9 cellular contexts compared by ENCODE assay signal in genomic region chr3:39384665-39385000, GRCh38. TPM values are rescaled to one million over a fixed set of nuclear protein-coding genes. Genes with fewer than 3 reads are reported as not detected.
A peak's percentile ranks its signal among the peaks of the same experiment; 100 is the strongest.
DNase-seq lines count a peak whose midpoint lies in the region; ATAC-seq and TF ChIP-seq lines count a peak whose summit lies in the region.
"Had no signal": no experiment of that assay in that cellular context is flagged by ENCODE, and none has a peak within 500 bp of the region (broad histone marks: within the 10 kb centered on the region; RNA-seq: fewer than 3 reads in every experiment).

No MANE protein-coding gene starts in this region.

- H3K36me3 Mint-ChIP-seq in T-helper 17 cell (ENCODE audit: low read depth) (no peaks in the 10 kb centered on the region), glutamatergic neuron (ENCODE audit: unreplicated experiment) (no peaks in the 10 kb centered on the region)

- DNase-seq in GM23248 (no peak), T-helper 17 cell (no peak), glutamatergic neuron (no peak), gastrocnemius medialis (no peak), NCI-H1048 (lab: John Stamatoyannopoulos, UW) (no peak), NCI-H1417 (lab: John Stamatoyannopoulos, UW) (no peak), DMS153 (lab: John Stamatoyannopoulos, UW) (no peak)
- DNase-seq: NCI-H774 had no signal

- H3K4me1 ChIP-seq in GM23248 (ENCODE audit: insufficient read depth) (peaks cover 16% of the 10 kb centered on the region), gastrocnemius medialis (peaks cover 14 to 20% of the 10 kb centered on the region in 2 donors)

- intact Hi-C loops in gastrocnemius medialis (cut with DNase I; ENCODE audit: low total_unique reads), result loop anchor here (1.0 to 5.0 kb wide), 4 partner anchors 22 to 332 kb away; partner anchors contain the start of genes GORASP1, RPSA, SCN11A and TTC21A

- H3K27me3 Mint-ChIP-seq in T-helper 17 cell, result no peaks in the 10 kb centered on the region
- peaks cover 5% of the 10 kb centered on the region for H3K27me3 Mint-ChIP-seq in glutamatergic neuron (ENCODE audit: unreplicated experiment)

- TF ChIP-seq POLR2A in gastrocnemius medialis (IDR thresholded peaks at IDR 0.05), result no peak

- H3K27ac Mint-ChIP-seq in T-helper 17 cell (peak overlapping the region; percentile 98), glutamatergic neuron (ENCODE audit: unreplicated experiment) (peak overlapping the region; percentile 69)

- H3F3A ChIP-seq in GM23248 (ENCODE audit: insufficient read depth), result no peaks in the 10 kb centered on the region

- peak overlapping the region; percentile 93; the same call in 1 of the 2 replicates for H2AFZ ChIP-seq in GM23248

- H3K27ac ChIP-seq in GM23248 (0 out of 2 replicates have a peak overlapping the region, but pooled peaks have one; percentile 32), gastrocnemius medialis (peak overlapping the region; percentile 96 to 97 (median 96))

- peak overlapping the region; percentile 93 for H3K4me3 ChIP-seq in GM23248
- H3K4me3 ChIP-seq in gastrocnemius medialis, result peak overlapping the region; percentile 81 to 98 (median 90)

- peaks cover 3% of the 10 kb centered on the region for H3K9me3 Mint-ChIP-seq in glutamatergic neuron (ENCODE audit: unreplicated experiment)

- H3K4me3 Mint-ChIP-seq in T-helper 17 cell, result peak overlapping the region; percentile 99
- peak overlapping the region; percentile 79 for H3K4me3 Mint-ChIP-seq in glutamatergic neuron (ENCODE audit: unreplicated experiment)

- H3K79me2 ChIP-seq in GM23248 (ENCODE audit: insufficient read depth), result peaks cover 54% of the 10 kb centered on the region

- in situ Hi-C loops in GM23248 (cut with MboI), result no loop called here
- in situ Hi-C loops in gastrocnemius medialis (cut with MboI; ENCODE audit: low sequenced_read_pairs in 4 of 4), result loop anchor here in 1 of 4 donors (25.0 kb wide), 1 partner anchor 1078 kb away; the partner anchor contains the start of gene RPL14

- H3K36me3 ChIP-seq in GM23248 (ENCODE audit: low read depth) (no peaks in the 10 kb centered on the region), gastrocnemius medialis (no peaks in the 10 kb centered on the region)

- H4K20me1 ChIP-seq in GM23248 (ENCODE audit: insufficient read depth), result no peaks in the 10 kb centered on the region

- H3K9me3 ChIP-seq in GM23248 (ENCODE audit: low read depth), result no peaks in the 10 kb centered on the region
- H3K9me3 ChIP-seq in T-helper 17 cell (ENCODE audit: control insufficient read depth, low read length, poor library complexity, severe bottlenecking), result no peaks in the 10 kb centered on the region
- no peaks in the 10 kb centered on the region for H3K9me3 ChIP-seq in gastrocnemius medialis

- peaks cover 51% of the 10 kb centered on the region for H3K4me1 Mint-ChIP-seq in T-helper 17 cell
- H3K4me1 Mint-ChIP-seq in glutamatergic neuron (ENCODE audit: low read depth, unreplicated experiment), result peaks cover 7% of the 10 kb centered on the region

- TF ChIP-seq CTCF in glutamatergic neuron (IDR thresholded peaks at IDR 0.05; ENCODE audit: partially characterized antibody, unreplicated experiment) (no peak), gastrocnemius medialis (IDR thresholded peaks at IDR 0.05 in 4 of 5, conservative IDR thresholded peaks at IDR 0.05 in 1 of 5) (no peak)

- H3K27me3 ChIP-seq in GM23248 (replicated peaks; ENCODE audit: insufficient read depth) (no peaks in the 10 kb centered on the region), gastrocnemius medialis (no peaks in the 10 kb centered on the region)

- H3K4me2 ChIP-seq in GM23248 (ENCODE audit: unreplicated experiment), result peak overlapping the region; percentile 88

- ATAC-seq in T-helper 17 cell (no peak), gastrocnemius medialis (no peak), GM21423 (IDR thresholded peaks at IDR 0.05; ENCODE audit: unreplicated experiment) (no peak)

- H3K9ac ChIP-seq in GM23248, result peak overlapping the region; percentile 97

- 58 to 64% methylated on average over 13 to 14 of the region's 14 CpGs for WGBS in GM23248 (ENCODE audit: low coverage in 1 of 2, low lambda C conversion rate in 2 of 2, missing lambda C conversion rate in 2 of 2), 2 experiments

- H3K9me2 ChIP-seq in GM23248 (ENCODE audit: insufficient read depth), result no peaks in the 10 kb centered on the region

RNA-seq across cellular contexts. Expression of gene SLC25A38, which starts 1.5 kb away (rescaled TPM):
- 28.2 and 40.1 TPM in 2 replicates for total RNA-seq in GM23248 (2014; rRNA removed; shearing (Covaris generic))
- polyA plus RNA-seq in GM23248 (2016; fragmentation: Nextera tagmentation; extraction: Ambion mirVana), result 23.3 and 23.9 TPM in 2 replicates
- total RNA-seq in T-helper 17 cell, result 10 to 100 TPM; 39.9 to 55.4 TPM
- 21.1 TPM for total RNA-seq in glutamatergic neuron (ENCODE audit: unreplicated experiment)
- 10 to 100 TPM; 43.8 to 51.2 (median 48.2) TPM for total RNA-seq in gastrocnemius medialis

RNA-seq across cellular contexts. Expression of gene RPSA, which starts 21.9 kb away (rescaled TPM):
- total RNA-seq in GM23248 (2014; rRNA removed; shearing (Covaris generic)), result 1,561 and 1,590 TPM in 2 replicates
- 406 and 418 TPM in 2 replicates for polyA plus RNA-seq in GM23248 (2016; fragmentation: Nextera tagmentation; extraction: Ambion mirVana)
- total RNA-seq in T-helper 17 cell (1,000 to 10,000 TPM; 1,939 to 2,030 TPM), glutamatergic neuron (ENCODE audit: unreplicated experiment) (716 TPM), gastrocnemius medialis (100 to 1,000 TPM; 644 to 857 (median 730) TPM)

RNA-seq across cellular contexts. Expression of gene CCR8, which starts 55.1 kb away (rescaled TPM):
- not detected in 2 replicates for total RNA-seq in GM23248 (2014; rRNA removed; shearing (Covaris generic))
- not detected in 2 replicates for polyA plus RNA-seq in GM23248 (2016; fragmentation: Nextera tagmentation; extraction: Ambion mirVana)
- 1 to 10 TPM; 2.5 to 9.0 TPM for total RNA-seq in T-helper 17 cell
- total RNA-seq in glutamatergic neuron (ENCODE audit: unreplicated experiment), result not detected
- not detected for total RNA-seq in gastrocnemius medialis
